8 cellular contexts compared by ENCODE assay signal in genomic region chr6:11496152-11497060, GRCh38. TPM values are rescaled to one million over a fixed set of nuclear protein-coding genes. Genes with fewer than 3 reads are reported as not detected.
DNase-seq lines count a peak whose midpoint lies in the region; TF ChIP-seq lines count a peak whose summit lies in the region.

No MANE protein-coding gene starts in this region.

- DNase-seq in ELR (ENCODE audit: low read depth), result peak; percentile 86
- DNase-seq in H7, result peak; percentile 62
- DNase-seq in M059J (ENCODE audit: low read depth), result peak; percentile 92
- peak; percentile 84 for DNase-seq in SIG-M5 treated with dmso at 0.1 percent for 504 hours (lab: John Stamatoyannopoulos, UW; ENCODE audit: unreplicated experiment)
- DNase-seq in activated naive CD4-positive, alpha-beta T cell treated with Interleukin-2 at 50 U/mL for 16 hours, result peak; percentile 65
- peak; percentile 88 for DNase-seq in glomerular visceral epithelial cell (ENCODE audit: extremely low spot score)
- DNase-seq in posterior cingulate gyrus, result peak in 7 of 10 donors; percentile 25 to 84 (median 60)
- peak; percentile 64 to 77 for DNase-seq in uterus

- TF ChIP-seq CTCF in uterus (IDR thresholded peaks at IDR 0.05), result peak; percentile 90 to 98 (median 94)

- TF ChIP-seq POLR2A in uterus (IDR thresholded peaks at IDR 0.05), result no peak

- H3K27me3 ChIP-seq in H7 (ENCODE audit: control insufficient read depth, insufficient read depth, low read length) (no peaks in the 10 kb centered on the region), uterus (no peaks in the 10 kb centered on the region)

- no peaks in the 10 kb centered on the region for H3K36me3 ChIP-seq in H7 (replicated peaks; ENCODE audit: control insufficient read depth, insufficient read depth, low read length)
- no peaks in the 10 kb centered on the region for H3K36me3 ChIP-seq in uterus

- H3K27ac ChIP-seq in uterus, result peak overlapping the region in 1 of 2 donors; percentile 60

- H3K9me3 ChIP-seq in uterus, result no peaks in the 10 kb centered on the region

- intact Hi-C loops in posterior cingulate gyrus (cut with DNase I) (loop anchor here (1.0 to 10.0 kb wide), 6 partner anchors 81 to 542 kb away; partner anchors contain the start of gene SMIM13), uterus (cut with DNase I; ENCODE audit: low total_unique reads) (loop anchor here (5.0 to 10.0 kb wide), 2 partner anchors 322 to 349 kb away; no protein-coding TSS in a partner anchor)

- H3K4me1 ChIP-seq in uterus, result no peaks in the 10 kb centered on the region

- H3K4me3 ChIP-seq in H7 (ENCODE audit: insufficient read depth, low read depth, low read length) (no peak overlapping the region), uterus (no peak overlapping the region)

RNA-seq across cellular contexts. Expression of gene TMEM170B, which starts 41.1 kb away (rescaled TPM):
- 1.5 and 3.1 TPM in 2 replicates for total RNA-seq in H7 (2014; rRNA removed; shearing (Covaris generic))
- 1.2 and 4.0 TPM in 2 replicates for total RNA-seq in M059J (2014; rRNA removed; shearing (Covaris generic))
- 10 to 100 TPM in 3 of 4 donors, 1 to 10 TPM in 1; 2.0 to 15.3 (median 10.8) TPM for total RNA-seq in uterus
